1 cellular context compared by ENCODE assay signal in the genomic region with DNA sequence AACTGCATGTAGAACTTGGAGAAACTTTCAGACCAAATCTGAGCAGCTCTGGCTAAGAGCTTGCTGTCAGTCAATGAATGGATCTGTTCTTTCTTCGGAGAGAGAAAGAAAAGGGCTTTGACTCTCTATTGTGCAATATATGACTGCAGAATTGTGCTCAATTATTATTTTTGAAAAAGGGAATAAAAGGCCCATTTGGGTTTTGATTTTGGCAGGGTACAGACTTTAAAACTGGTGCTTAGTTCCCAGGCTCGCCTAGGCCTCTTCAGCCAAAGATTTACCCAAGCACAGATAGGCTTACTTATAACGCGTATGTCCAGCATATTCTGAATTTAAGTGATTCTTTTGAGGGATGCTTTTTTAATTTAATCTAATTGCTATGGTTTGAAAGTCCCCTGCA.
TF ChIP-seq lines count a peak whose summit lies in the region.

No MANE protein-coding gene starts in this region.

TF ChIP-seq in K562, 482 proteins besides CTCF, POLR2A, EP300 and RAD21 (continued from another document):
- no peak for TF ChIP-seq GABPB1 (CRISPR knock-in tag; IDR thresholded peaks at IDR 0.05)
- no peak for TF ChIP-seq ZBTB40 (IDR thresholded peaks at IDR 0.05)
- TF ChIP-seq ZBTB40 (CRISPR knock-in tag; IDR thresholded peaks at IDR 0.05), result no peak
- TF ChIP-seq VEZF1 (CRISPR knock-in tag; IDR thresholded peaks at IDR 0.05), result no peak
